ENCODE assay signal across 12 cellular contexts in genomic region chr5:168366124-168366523, GRCh38.
DNase-seq lines count a peak whose midpoint lies in the region; ATAC-seq and TF ChIP-seq lines count a peak whose summit lies in the region.
"Had no signal": no experiment of that assay in that cellular context is flagged by ENCODE, and none has a peak within 500 bp of the region (broad histone marks: within the 10 kb centered on the region; RNA-seq: fewer than 3 reads in every experiment).

No MANE protein-coding gene starts in this region.

- ATAC-seq in omental fat pad (ENCODE audit: low FRiP score) (peak; percentile 66), HG02642 (IDR thresholded peaks at IDR 0.05; ENCODE audit: poor library complexity, unreplicated experiment) (no peak)
- ATAC-seq: psoas muscle, T-cell had no signal

- TF ChIP-seq CTCF in C4-2B (conservative IDR thresholded peaks at IDR 0.05) (no peak), epithelial cell of proximal tubule (conservative IDR thresholded peaks at IDR 0.05; ENCODE audit: low read depth, low read length) (no peak), omental fat pad (IDR thresholded peaks at IDR 0.05) (no peak)

- no peak overlapping the region for H3K4me3 ChIP-seq in epithelial cell of proximal tubule (ENCODE audit: low read depth, low read length)
- H3K4me3 ChIP-seq: psoas muscle had no signal

- DNase-seq in RPMI7951 (ENCODE audit: low read depth) (peak; percentile 62), epithelial cell of proximal tubule (ENCODE audit: low read depth) (peak; percentile 55), omental fat pad (ENCODE audit: low spot score) (no peak), cortex of kidney (lab: John Stamatoyannopoulos, UW) (no peak), AML-193 (lab: John Stamatoyannopoulos, UW) (no peak), germinal center (ENCODE audit: low spot score) (no peak)
- DNase-seq: DMS153, immature natural killer cell, T-cell had no signal

- H3K27ac ChIP-seq in C4-2B, result peak overlapping the region; percentile 90
- H3K27ac ChIP-seq: psoas muscle had no signal

Comparison
In these comparisons a context has a peak if more than half of its experiments do, and no peak if none do; other contexts are left out.
1. DNase-seq: peak in RPMI7951 (single experiment) and epithelial cell of proximal tubule (single experiment); none in omental fat pad (single experiment), cortex of kidney (single experiment), AML-193 (0 of 2) and germinal center (single experiment).